In genomic region chr16:24146523-24146922, GRCh38 we compare ENCODE assay signal across 15 cellular contexts.
DNase-seq lines count a peak whose midpoint lies in the region; ATAC-seq and TF ChIP-seq lines count a peak whose summit lies in the region.
"Had no signal": no experiment of that assay in that cellular context is flagged by ENCODE, and none has a peak within 500 bp of the region (broad histone marks: within the 10 kb centered on the region; RNA-seq: fewer than 3 reads in every experiment).

No MANE protein-coding gene starts in this region.

- 19 to 40% (median 25%) methylated on average over 7 of the region's 7 CpGs for WGBS in heart left ventricle, 4 donors
- no CpG with 5 or more reads among the region's 7 CpGs for WGBS in mesendoderm (ENCODE audit: extremely low coverage, insufficient coverage, low lambda C conversion rate)

- no peak overlapping the region for H2BK120ac ChIP-seq in mesendoderm (ENCODE audit: low read depth, low read length)

- H3K4me1 ChIP-seq in right atrium auricular region (no peaks in the 10 kb centered on the region), heart left ventricle (peaks cover 0 to 11% (median 0%) of the 10 kb centered on the region in 12 donors), mesendoderm (ENCODE audit: control insufficient read depth, low read depth, low read length) (no peaks in the 10 kb centered on the region)

- H2BK15ac ChIP-seq in mesendoderm (replicated peaks; ENCODE audit: low read depth): no peak overlapping the region

- H3K9ac ChIP-seq in mesendoderm (ENCODE audit: low read length): no peak overlapping the region
- H3K9ac ChIP-seq: KMS-11 had no signal

- no peaks in the 10 kb centered on the region for H3K9me3 ChIP-seq in right atrium auricular region
- H3K9me3 ChIP-seq in heart left ventricle: no peaks in the 10 kb centered on the region

- no peak overlapping the region for H3K56ac ChIP-seq in mesendoderm (ENCODE audit: low read length)

- H3K36me3 ChIP-seq in right atrium auricular region (no peaks in the 10 kb centered on the region), heart left ventricle (no peaks in the 10 kb centered on the region), mesendoderm (ENCODE audit: control insufficient read depth, insufficient read depth, low read length) (no peaks in the 10 kb centered on the region)

- peaks cover 24% of the 10 kb centered on the region for H3K4me1 Mint-ChIP-seq in stimulated activated effector memory CD8-positive, alpha-beta T cell treated with anti-CD3 and anti-CD28 coated beads, Interleukin-12 subunit alpha, Interleukin-12 subunit beta, amount 100 ng/mL, for 72 hours

- no peaks in the 10 kb centered on the region for H3K79me1 ChIP-seq in mesendoderm (ENCODE audit: low read length)

- no peak overlapping the region for H3K4me2 ChIP-seq in mesendoderm (ENCODE audit: low read length)
- H3K4me2 ChIP-seq: KMS-11 had no signal

- no peak for TF ChIP-seq POLR2A in heart left ventricle (IDR thresholded peaks at IDR 0.05)

- H3K27ac ChIP-seq in right atrium auricular region (peak overlapping the region in 1 of 2 donors; percentile 37), heart left ventricle (peak overlapping the region in 1 of 12 donors; percentile 18), mesendoderm (ENCODE audit: low read depth, low read length) (no peak overlapping the region)
- H3K27ac ChIP-seq: KMS-11 had no signal

- no peak overlapping the region for H4K5ac ChIP-seq in mesendoderm (ENCODE audit: low read length)

- H3K18ac ChIP-seq in mesendoderm (ENCODE audit: low read length): no peak overlapping the region

- in situ Hi-C loops in KBM-7 (cut with MboI; ENCODE audit: low pct_unique_long_range_greater_than_20kb, low sequenced_read_pairs): no loop called here

- intact Hi-C loops in Right ventricle myocardium superior (cut with DNase I) (no loop called here), heart left ventricle (cut with DNase I) (loop anchor here in 1 of 10 donors (10.0 kb wide), 1 partner anchor 78 kb away; no protein-coding TSS in a partner anchor)

- TF ChIP-seq CTCF in right atrium auricular region (IDR thresholded peaks at IDR 0.05): no peak
- no peak for TF ChIP-seq CTCF in heart left ventricle (IDR thresholded peaks at IDR 0.05)

- H2AK5ac ChIP-seq in mesendoderm (ENCODE audit: low read length): no peak overlapping the region

- no peak overlapping the region for H3K4me3 Mint-ChIP-seq in stimulated activated effector memory CD8-positive, alpha-beta T cell treated with anti-CD3 and anti-CD28 coated beads, Interleukin-12 subunit alpha, Interleukin-12 subunit beta, amount 100 ng/mL, for 72 hours

- no peaks in the 10 kb centered on the region for H3K27me3 ChIP-seq in right atrium auricular region
- H3K27me3 ChIP-seq in heart left ventricle: peaks cover 0 to 5% (median 0%) of the 10 kb centered on the region in 9 donors
- H3K27me3 ChIP-seq in mesendoderm (ENCODE audit: insufficient read depth, low read length, poor library complexity): no peaks in the 10 kb centered on the region

- peaks cover 12% of the 10 kb centered on the region for H3K36me3 Mint-ChIP-seq in stimulated activated effector memory CD8-positive, alpha-beta T cell treated with anti-CD3 and anti-CD28 coated beads, Interleukin-12 subunit alpha, Interleukin-12 subunit beta, amount 100 ng/mL, for 72 hours

- H3K4me3 ChIP-seq in right atrium auricular region (no peak overlapping the region), heart left ventricle (no peak overlapping the region), mesendoderm (ENCODE audit: low read length) (no peak overlapping the region)

- H3K27ac Mint-ChIP-seq in stimulated activated effector memory CD8-positive, alpha-beta T cell treated with anti-CD3 and anti-CD28 coated beads, Interleukin-12 subunit alpha, Interleukin-12 subunit beta, amount 100 ng/mL, for 72 hours: no peak overlapping the region

- no peak overlapping the region for H3K23ac ChIP-seq in mesendoderm (ENCODE audit: low read length)

- no peaks in the 10 kb centered on the region for H3K9me3 Mint-ChIP-seq in stimulated activated effector memory CD8-positive, alpha-beta T cell treated with anti-CD3 and anti-CD28 coated beads, Interleukin-12 subunit alpha, Interleukin-12 subunit beta, amount 100 ng/mL, for 72 hours

- DNase-seq in Right ventricle myocardium superior (peak; percentile 47), right atrium auricular region (ENCODE audit: low spot score) (no peak), heart left ventricle (peak in 1 of 5 donors; percentile 26), mesendoderm (peak; percentile 37), KBM-7 (no peak), NCI-H82 (lab: John Stamatoyannopoulos, UW) (no peak)
- DNase-seq in stimulated activated effector memory CD8-positive, alpha-beta T cell treated with anti-CD3 and anti-CD28 coated beads, Interleukin-12 subunit alpha, Interleukin-12 subunit beta, amount 100 ng/mL, for 72 hours (ENCODE audit: low spot score in 2 of 2): no peak
- DNase-seq: C1 segment of cervical spinal cord; DND-41; GDM1; NCI-H1092; NCI-H526; NK-92 treated with Interleukin-12 subunit alpha and Interleukin-12 subunit beta, amount 100 ng/mL, for 24 hours had no signal

- H2BK5ac ChIP-seq in mesendoderm (ENCODE audit: low read length): no peak overlapping the region

- peak; percentile 90 for ATAC-seq in Right ventricle myocardium superior (ENCODE audit: poor library complexity)
- ATAC-seq in heart left ventricle: peak; percentile 64 to 79 (median 68)
- ATAC-seq in stimulated activated effector memory CD8-positive, alpha-beta T cell treated with anti-CD3 and anti-CD28 coated beads, Interleukin-12 subunit alpha, Interleukin-12 subunit beta, amount 100 ng/mL, for 72 hours: no peak
- ATAC-seq in HG03521 (IDR thresholded peaks at IDR 0.05; ENCODE audit: unreplicated experiment): no peak

- no peaks in the 10 kb centered on the region for H3K79me2 ChIP-seq in mesendoderm (ENCODE audit: control insufficient read depth, insufficient read depth, low read length)

- H3K4ac ChIP-seq in mesendoderm (ENCODE audit: low read depth, low read length): no peak overlapping the region

- H4K8ac ChIP-seq in mesendoderm (ENCODE audit: low read depth, low read length): no peak overlapping the region

Comparison
In these comparisons a context has a peak if more than half of its experiments do, and no peak if none do; other contexts are left out.
1. DNase-seq: peak in Right ventricle myocardium superior (single experiment) and mesendoderm (single experiment); none in right atrium auricular region (single experiment), stimulated activated effector memory CD8-positive, alpha-beta T cell treated with anti-CD3 and anti-CD28 coated beads, Interleukin-12 subunit alpha, Interleukin-12 subunit beta, amount 100 ng/mL, for 72 hours (0 of 2), KBM-7 (single experiment) and NCI-H82 (single experiment).
2. ATAC-seq: peak in Right ventricle myocardium superior (single experiment) and heart left ventricle (4 of 4); none in stimulated activated effector memory CD8-positive, alpha-beta T cell treated with anti-CD3 and anti-CD28 coated beads, Interleukin-12 subunit alpha, Interleukin-12 subunit beta, amount 100 ng/mL, for 72 hours (single experiment) and HG03521 (single experiment).